18 cellular contexts compared by ENCODE assay signal in genomic region chr1:20399606-20400180, GRCh38.
"Had no signal": no experiment of that assay in that cellular context is flagged by ENCODE, and none has a peak within 500 bp of the region (broad histone marks: within the 10 kb centered on the region; RNA-seq: fewer than 3 reads in every experiment).

No MANE protein-coding gene starts in this region.

- H3K4me1 ChIP-seq: adrenal gland, body of pancreas, foreskin keratinocyte, heart left ventricle, parathyroid adenoma, thyroid gland, uterus had no signal

- H3K27me3 ChIP-seq: body of pancreas, thyroid gland, uterus had no signal

- DNase-seq: activated CD4-positive, alpha-beta T cell treated with anti-CD3 and anti-CD28 coated beads, Interleukin-2, amount 10 ng/mL, durations not matched to agents 7 days and 5 days; activated naive CD4-positive, alpha-beta T cell treated with anti-CD3 and anti-CD28 coated beads, Interleukin-2, amount 50 U/mL, for 16 hours; body of pancreas; cerebellar nuclear complex; heart left ventricle; left ventricle myocardium superior; retina; stimulated activated CD4-positive, alpha-beta T cell treated with anti-CD3 and anti-CD28 coated beads, Interleukin-4, amount 100 ng/mL, for 4 hours; thyroid gland; uterus had no signal

- FAIRE-seq: islet of Langerhans had no signal

- H2AFZ ChIP-seq: parathyroid adenoma had no signal

- H3K9ac ChIP-seq: parathyroid adenoma had no signal

- H3K27ac ChIP-seq: adrenal gland, body of pancreas, foreskin keratinocyte, heart left ventricle, parathyroid adenoma, thyroid gland, uterus had no signal

- H3K4me1 Mint-ChIP-seq: activated CD4-positive, alpha-beta T cell treated with anti-CD3 and anti-CD28 coated beads, Interleukin-2, amount 10 ng/mL, durations not matched to agents 7 days and 5 days; mesothelial cell of epicardium had no signal

- ATAC-seq: body of pancreas, foreskin keratinocyte, heart left ventricle, left ventricle myocardium superior, WTC11 had no signal

- H3K9me3 ChIP-seq: body of pancreas, thyroid gland, uterus had no signal

- H3K27ac Mint-ChIP-seq: activated CD4-positive, alpha-beta T cell treated with anti-CD3 and anti-CD28 coated beads, Interleukin-2, amount 10 ng/mL, durations not matched to agents 7 days and 5 days; mesothelial cell of epicardium; T-helper 1 cell treated with Interleukin-12 subunit alpha and Interleukin-12 subunit beta and Interleukin-4 antibody, amounts not matched to agents 30 μg/mL and 1 μg/mL, for 36 hours; WTC11 had no signal

- H3K79me2 ChIP-seq: parathyroid adenoma had no signal

- H3K36me3 Mint-ChIP-seq: mesothelial cell of epicardium had no signal

- H3K4me3 Mint-ChIP-seq: activated CD4-positive, alpha-beta T cell treated with anti-CD3 and anti-CD28 coated beads, Interleukin-2, amount 10 ng/mL, durations not matched to agents 7 days and 5 days; mesothelial cell of epicardium; T-helper 1 cell treated with Interleukin-12 subunit alpha and Interleukin-12 subunit beta and Interleukin-4 antibody, amounts not matched to agents 30 μg/mL and 1 μg/mL, for 36 hours; WTC11 had no signal

- H3K4me3 ChIP-seq: adrenal gland, body of pancreas, dorsolateral prefrontal cortex, heart left ventricle, thyroid gland, uterus had no signal

- H3K9me3 Mint-ChIP-seq: T-helper 1 cell treated with Interleukin-12 subunit alpha and Interleukin-12 subunit beta and Interleukin-4 antibody, amounts not matched to agents 30 μg/mL and 1 μg/mL, for 36 hours had no signal

- H3K36me3 ChIP-seq: adrenal gland, heart left ventricle, thyroid gland, uterus had no signal
